Comparison of ENCODE assay signal across 19 cellular contexts in genomic region chr1:20449736-20450311, GRCh38. TPM values are rescaled to one million over a fixed set of nuclear protein-coding genes. Genes with fewer than 3 reads are reported as not detected.
DNase-seq lines count a peak whose midpoint lies in the region; ATAC-seq and TF ChIP-seq lines count a peak whose summit lies in the region.
"Had no signal": no experiment of that assay in that cellular context is flagged by ENCODE, and none has a peak within 500 bp of the region (broad histone marks: within the 10 kb centered on the region; RNA-seq: fewer than 3 reads in every experiment).

No MANE protein-coding gene starts in this region.

- whole genome bisulfite sequencing in aorta, 2 donors: 68% methylated on average over 4 of the region's 4 CpGs

- H3K36me3 ChIP-seq in fibroblast of lung (ENCODE audit: control insufficient read depth, insufficient read depth, low read length): no peaks in the 10 kb centered on the region
- H3K36me3 ChIP-seq in aorta (ENCODE audit: control insufficient read depth in 1 of 2, insufficient read depth in 2 of 2, low read length in 1 of 2): no peaks in the 10 kb centered on the region

- H3K9me3 ChIP-seq in fibroblast of lung (ENCODE audit: control insufficient read depth, insufficient read depth, low read depth, low read length): no peaks in the 10 kb centered on the region
- H3K9me3 ChIP-seq in aorta (ENCODE audit: control insufficient read depth, low read length): no peaks in the 10 kb centered on the region

- no peaks in the 10 kb centered on the region for H3K27me3 ChIP-seq in fibroblast of lung (ENCODE audit: control insufficient read depth, insufficient read depth, low read length)
- no peaks in the 10 kb centered on the region for H3K27me3 ChIP-seq in aorta (ENCODE audit: control insufficient read depth in 1 of 2, insufficient read depth in 2 of 2, low read length in 1 of 2)

- no peak overlapping the region for H3K9ac ChIP-seq in fibroblast of lung (ENCODE audit: insufficient read depth, low read length)
- H3K9ac ChIP-seq: parathyroid adenoma had no signal

- ATAC-seq in HG03442 (IDR thresholded peaks at IDR 0.05; ENCODE audit: unreplicated experiment): no peak
- ATAC-seq in aorta (ENCODE audit: low FRiP score): no peak
- ATAC-seq: effector memory CD8-positive, alpha-beta T cell; natural killer cell had no signal

- H4K20me1 ChIP-seq in fibroblast of lung (ENCODE audit: control insufficient read depth, extremely low read depth, insufficient read depth, low read length): no peaks in the 10 kb centered on the region

- no peaks in the 10 kb centered on the region for H3K79me2 ChIP-seq in fibroblast of lung (ENCODE audit: control insufficient read depth, insufficient read depth, low read length)
- H3K79me2 ChIP-seq: parathyroid adenoma had no signal

- H3K27ac ChIP-seq in angular gyrus (ENCODE audit: low read depth, low read length) (peak overlapping the region; percentile 94), fibroblast of lung (ENCODE audit: insufficient read depth, low read length) (no peak overlapping the region), substantia nigra (ENCODE audit: low read depth, low read length, poor library complexity, severe bottlenecking) (peak overlapping the region; percentile 95), aorta (ENCODE audit: low read depth in 1 of 2, low read length in 2 of 2) (no peak overlapping the region)
- H3K27ac ChIP-seq: C4-2B, parathyroid adenoma had no signal

- no peak overlapping the region for H2AFZ ChIP-seq in fibroblast of lung (ENCODE audit: low read length)
- H2AFZ ChIP-seq: parathyroid adenoma had no signal

- H3K4me3 ChIP-seq in fibroblast of lung (replicated peaks in 1 of 4; ENCODE audit: control extremely low read depth in 1 of 4, insufficient read depth in 1 of 4, low read depth in 3 of 4, low read length in 4 of 4) (no peak overlapping the region), aorta (ENCODE audit: low read length in 2 of 2) (no peak overlapping the region)

- no peak for TF ChIP-seq CTCF in fibroblast of lung (conservative IDR thresholded peaks at IDR 0.05 in 1 of 2, IDR thresholded peaks at IDR 0.05 in 1 of 2; ENCODE audit: low read depth in 1 of 2, low read length in 2 of 2)

- peaks cover 3% of the 10 kb centered on the region for H3K4me1 ChIP-seq in fibroblast of lung (ENCODE audit: control insufficient read depth, extremely low read depth, insufficient read depth, low read length)
- no peaks in the 10 kb centered on the region for H3K4me1 ChIP-seq in aorta (ENCODE audit: control insufficient read depth in 1 of 2, insufficient read depth in 2 of 2, low read length in 2 of 2)
- H3K4me1 ChIP-seq: parathyroid adenoma had no signal

- H3K4me2 ChIP-seq in fibroblast of lung (ENCODE audit: extremely low read depth, insufficient read depth, low read length): peak overlapping the region; percentile 37

- intact Hi-C loops in aorta (cut with DNase I): no loop called here

- DNase-seq in DMS53 (lab: John Stamatoyannopoulos, UW): peak; percentile 25
- DNase-seq in DMS53 treated with DMSO at 0.1 percent for 48 hours (lab: John Stamatoyannopoulos, UW; ENCODE audit: unreplicated experiment): no peak
- peak; percentile 51 to 59 for DNase-seq in fibroblast of lung (ENCODE audit: low read depth in 2 of 2)
- no peak for DNase-seq in substantia nigra (lab: John Stamatoyannopoulos, UW)
- no peak for DNase-seq in aorta
- DNase-seq in activated CD8-positive, alpha-beta memory T cell treated with anti-CD3 and anti-CD28 coated beads, Interleukin-2, amount 50 U/mL, for 48 hours: no peak
- DNase-seq: activated CD4-positive, alpha-beta T cell treated with anti-CD3 and anti-CD28 coated beads for 48 hours; activated CD8-positive, alpha-beta memory T cell treated with anti-CD3 and anti-CD28 coated beads, Interleukin-2, amount 50 U/mL, for 4 hours; activated effector memory CD4-positive, alpha-beta T cell treated with Interleukin-2 at 50 U/mL for 16 hours; effector memory CD8-positive, alpha-beta T cell; natural killer cell; NCI-H1092; NCI-H2029 treated with DMSO at 0.1 percent for 48 hours; NCI-H510A; stimulated activated CD4-positive, alpha-beta T cell treated with anti-CD3 and anti-CD28 coated beads, Interleukin-2, amount 100 ng/mL, for 48 hours had no signal

RNA-seq across cellular contexts. Expression of gene CAMK2N1, which starts 36.2 kb away (rescaled TPM):
- total RNA-seq in fibroblast of lung (44.2 and 79.9 TPM in 2 replicates), aorta (10 to 100 TPM; 11.5 to 21.8 TPM)
- polyA plus RNA-seq in fibroblast of lung (94.9 and 156 TPM in 2 replicates), aorta (10 to 100 TPM in 1 of 2 donors, 1 to 10 TPM in 1; 9.6 to 36.8 TPM)
- 142 and 220 TPM in 2 replicates for polyA plus RNA-seq in fibroblast of lung (2012)
- 38.9 and 62.1 TPM in 2 replicates for polyA minus RNA-seq in fibroblast of lung (ENCODE audit: low replicate concordance)

RNA-seq across cellular contexts. Expression of gene MUL1, which starts 58.1 kb away (rescaled TPM):
- total RNA-seq in fibroblast of lung (21.8 and 26.9 TPM in 2 replicates), aorta (10 to 100 TPM; 16.8 to 18.6 TPM)
- polyA plus RNA-seq in fibroblast of lung (25.7 and 31.9 TPM in 2 replicates), aorta (1 to 10 TPM; 5.5 to 9.6 TPM)
- 25.5 and 34.3 TPM in 2 replicates for polyA plus RNA-seq in fibroblast of lung (2012)
- polyA minus RNA-seq in fibroblast of lung (ENCODE audit: low replicate concordance): 45.2 and 78.8 TPM in 2 replicates

Comparison
In these comparisons a context has a peak if more than half of its experiments do, and no peak if none do; other contexts are left out.
1. DNase-seq: peak in DMS53 (single experiment) and fibroblast of lung (2 of 2); none in DMS53 treated with DMSO at 0.1 percent for 48 hours (single experiment), substantia nigra (0 of 49), aorta (0 of 2) and activated CD8-positive, alpha-beta memory T cell treated with anti-CD3 and anti-CD28 coated beads, Interleukin-2, amount 50 U/mL, for 48 hours (single experiment).
2. H3K27ac ChIP-seq: peak in angular gyrus (single experiment) and substantia nigra (single experiment); none in fibroblast of lung (single experiment) and aorta (0 of 2).